Comparison of ENCODE assay signal across 9 cellular contexts in genomic region chr6:34484899-34485298, GRCh38. TPM values are rescaled to one million over a fixed set of nuclear protein-coding genes. Genes with fewer than 3 reads are reported as not detected.
DNase-seq lines count a peak whose midpoint lies in the region; ATAC-seq and TF ChIP-seq lines count a peak whose summit lies in the region.
"Had no signal": no experiment of that assay in that cellular context is flagged by ENCODE, and none has a peak within 500 bp of the region (broad histone marks: within the 10 kb centered on the region; RNA-seq: fewer than 3 reads in every experiment).

No MANE protein-coding gene starts in this region.

- peaks cover 8 to 16% (median 14%) of the 10 kb centered on the region in 3 donors for H3K4me1 Mint-ChIP-seq in naive B cell

- peak in 2 of 3 experiments; percentile 89 to 97 for DNase-seq in NCI-H1417 (lab: John Stamatoyannopoulos, UW)
- DNase-seq in activated T-cell treated with anti-CD3 and anti-CD28 coated beads for 1 hour (ENCODE audit: low read depth), result peak; percentile 51
- DNase-seq in naive B cell, result peak; percentile 6
- no peak for DNase-seq in DMS79 treated with DMSO at 0.1 percent for 48 hours (lab: John Stamatoyannopoulos, UW)
- no peak for DNase-seq in mucosa of gallbladder (ENCODE audit: low spot score)
- no peak for DNase-seq in transverse colon
- DNase-seq in colonic mucosa, result no peak

- TF ChIP-seq EP300 in transverse colon (IDR thresholded peaks at IDR 0.05; ENCODE audit: low read depth), result no peak

- peaks cover 0 to 8% (median 0%) of the 10 kb centered on the region in 3 donors for H3K27me3 Mint-ChIP-seq in naive B cell

- peak overlapping the region; percentile 54 for H3K4me2 ChIP-seq in BLaER1

- peak overlapping the region in 2 of 8 donors; percentile 26 to 27 for H3K4me3 Mint-ChIP-seq in naive B cell

- no peaks in the 10 kb centered on the region for H4K20me1 ChIP-seq in BLaER1

- H3K9me3 ChIP-seq in BLaER1, result no peaks in the 10 kb centered on the region
- no peaks in the 10 kb centered on the region for H3K9me3 ChIP-seq in transverse colon
- H3K9me3 ChIP-seq in colonic mucosa, result no peaks in the 10 kb centered on the region

- H3K9ac ChIP-seq in BLaER1, result no peak overlapping the region
- no peak overlapping the region for H3K9ac ChIP-seq in colonic mucosa (ENCODE audit: low read depth in 2 of 2, low read length in 2 of 2)

- intact Hi-C loops in transverse colon (cut with DNase I; ENCODE audit: low total_unique reads) (no loop called here), colonic mucosa (cut with DNase I) (no loop called here)

- no peaks in the 10 kb centered on the region for H3K27me3 ChIP-seq in BLaER1
- H3K27me3 ChIP-seq in transverse colon, result no peaks in the 10 kb centered on the region
- no peaks in the 10 kb centered on the region for H3K27me3 ChIP-seq in colonic mucosa

- WGBS in transverse colon (ENCODE audit: low coverage in 1 of 2), 2 donors, result 61 to 67% methylated on average over 7 of the region's 7 CpGs

- ATAC-seq in naive B cell (ENCODE audit: low read depth in 2 of 2), result peak; percentile 58 to 67

- H3K9me3 Mint-ChIP-seq in naive B cell, result no peaks in the 10 kb centered on the region

- no peaks in the 10 kb centered on the region for H3K36me3 ChIP-seq in BLaER1
- no peaks in the 10 kb centered on the region for H3K36me3 ChIP-seq in transverse colon
- H3K36me3 ChIP-seq in colonic mucosa, result no peaks in the 10 kb centered on the region

- in situ Hi-C loops in transverse colon (cut with MboI; ENCODE audit: low pct_ligation_motif_present in 1 of 4, low pct_unique_long_range_greater_than_20kb in 1 of 4, low sequenced_read_pairs in 3 of 4), result no loop called here

- H3K4me1 ChIP-seq in BLaER1, result peaks cover 17% of the 10 kb centered on the region
- no peaks in the 10 kb centered on the region for H3K4me1 ChIP-seq in transverse colon
- no peaks in the 10 kb centered on the region for H3K4me1 ChIP-seq in colonic mucosa

- H3K27ac ChIP-seq in BLaER1 (no peak overlapping the region), transverse colon (no peak overlapping the region), colonic mucosa (no peak overlapping the region)

- TF ChIP-seq CTCF in transverse colon (IDR thresholded peaks at IDR 0.05) (no peak), colonic mucosa (IDR thresholded peaks at IDR 0.05) (no peak)

- no peaks in the 10 kb centered on the region for H3K36me3 Mint-ChIP-seq in naive B cell

- H3K4me3 ChIP-seq in BLaER1 (no peak overlapping the region), transverse colon (no peak overlapping the region), colonic mucosa (no peak overlapping the region)
- H3K4me3 ChIP-seq: skin epidermis had no signal

- H3K27ac Mint-ChIP-seq in naive B cell, result peak overlapping the region in 3 of 6 donors; percentile 3 to 94 (median 13)

- no peak for TF ChIP-seq POLR2A in transverse colon (IDR thresholded peaks at IDR 0.05)

RNA-seq across cellular contexts. Expression of gene PACSIN1, which starts 19.0 kb away (rescaled TPM):
- polyA plus RNA-seq in naive B cell (ENCODE audit: low read depth in 6 of 6), result not detected
- total RNA-seq in mucosa of gallbladder (1.4 TPM), transverse colon (1 to 10 TPM in 1 of 4 donors, under 1 TPM in 1, not detected in 2; 0.27 to 1.9 TPM), colonic mucosa (under 1 TPM; 0.05 to 0.37 TPM)

RNA-seq across cellular contexts. Expression of gene RPS10, which starts 59.0 kb away (rescaled TPM):
- 1,000 to 10,000 TPM; 1,403 to 2,423 (median 1,715) TPM for polyA plus RNA-seq in naive B cell (ENCODE audit: low read depth in 6 of 6)
- 896 TPM for total RNA-seq in mucosa of gallbladder
- total RNA-seq in transverse colon, result 1,000 to 10,000 TPM in 3 of 4 donors, 100 to 1,000 TPM in 1; 892 to 1,969 (median 1,491) TPM
- total RNA-seq in colonic mucosa, result 1,000 to 10,000 TPM; 1,011 to 1,246 TPM

Comparison
In these comparisons a context has a peak if more than half of its experiments do, and no peak if none do; other contexts are left out.
1. DNase-seq: peak in NCI-H1417 (2 of 3), activated T-cell treated with anti-CD3 and anti-CD28 coated beads for 1 hour (single experiment) and naive B cell (single experiment); none in DMS79 treated with DMSO at 0.1 percent for 48 hours (single experiment), mucosa of gallbladder (single experiment), transverse colon (single experiment) and colonic mucosa (single experiment).